ENCODE assay signal across 9 cellular contexts in genomic region chr19:40217027-40217810, GRCh38. TPM values are rescaled to one million over a fixed set of nuclear protein-coding genes. Genes with fewer than 3 reads are reported as not detected.
DNase-seq lines count a peak whose midpoint lies in the region; ATAC-seq, FAIRE-seq and TF ChIP-seq lines count a peak whose summit lies in the region.
"Had no signal": no experiment of that assay in that cellular context is flagged by ENCODE, and none has a peak within 500 bp of the region (broad histone marks: within the 10 kb centered on the region; RNA-seq: fewer than 3 reads in every experiment).

No MANE protein-coding gene starts in this region.

- H3K4me1 ChIP-seq in A673 (ENCODE audit: insufficient read depth, low read length, poor library complexity, severe bottlenecking): no peaks in the 10 kb centered on the region
- no peaks in the 10 kb centered on the region for H3K4me1 ChIP-seq in iPS-18a (ENCODE audit: control insufficient read depth, low read depth, low read length)
- H3K4me1 ChIP-seq in effector memory CD4-positive, alpha-beta T cell (ENCODE audit: control insufficient read depth, insufficient read depth, low read length, poor library complexity, severe bottlenecking): peaks cover 4% of the 10 kb centered on the region

- no peak overlapping the region for H3K4me3 ChIP-seq in A673 (ENCODE audit: low read depth, low read length, poor library complexity, severe bottlenecking)
- peak overlapping the region; percentile 11 for H3K4me3 ChIP-seq in iPS-18a (ENCODE audit: low read length)
- H3K4me3 ChIP-seq in effector memory CD4-positive, alpha-beta T cell (ENCODE audit: insufficient read depth, low read depth, low read length, poor library complexity, severe bottlenecking): no peak overlapping the region

- peaks cover 5% of the 10 kb centered on the region for H3K36me3 Mint-ChIP-seq in HFFc6 (ENCODE audit: low read depth)

- POLR2A ChIA-PET in A673 (lab: Charles Lee; ENCODE audit: low non-redundant PET): no interaction called here

- no peak overlapping the region for H3K4me3 Mint-ChIP-seq in HFFc6

- H3K27ac ChIP-seq in A673 (ENCODE audit: low read depth, low read length, poor library complexity, severe bottlenecking) (no peak overlapping the region), iPS-18a (ENCODE audit: low read length) (no peak overlapping the region)
- no peak overlapping the region for H3K27ac ChIP-seq in effector memory CD4-positive, alpha-beta T cell (ENCODE audit: insufficient read depth, low read length, poor library complexity, severe bottlenecking)

- peaks cover 5% of the 10 kb centered on the region for H3K9me3 Mint-ChIP-seq in HFFc6

- intact Hi-C loops in A673 (cut with micrococcal nuclease; ENCODE audit: unreplicated experiment): loop anchor here (5.0 kb wide), 1 partner anchor 70 kb away; no protein-coding TSS in a partner anchor

- H3K27me3 ChIP-seq in A673 (replicated peaks; ENCODE audit: insufficient read depth, low read depth, low read length, poor library complexity) (peaks cover 31% of the 10 kb centered on the region), iPS-18a (ENCODE audit: control insufficient read depth, insufficient read depth, low read length) (peaks cover 45% of the 10 kb centered on the region)
- H3K27me3 ChIP-seq in effector memory CD4-positive, alpha-beta T cell (replicated peaks; ENCODE audit: control insufficient read depth, insufficient read depth, low read length, poor library complexity, severe bottlenecking): peaks cover 28% of the 10 kb centered on the region

- TF ChIP-seq CTCF in A673 (conservative IDR thresholded peaks at IDR 0.05; ENCODE audit: low read depth, low read length): peak; percentile 81
- peak; percentile 73 for TF ChIP-seq CTCF in HFFc6 (IDR thresholded peaks at IDR 0.05)

- H3K4me1 Mint-ChIP-seq in HFFc6 (ENCODE audit: low read depth): peaks cover 29% of the 10 kb centered on the region

- CTCF ChIA-PET in A673 (lab: Charles Lee): no interaction called here

- no TSS peak for BruUV-seq in A673 (replicated peaks; lab: Mats Ljungman, UMichigan)

- H3K9ac ChIP-seq in iPS-18a (ENCODE audit: low read length): no peak overlapping the region

- no peaks in the 10 kb centered on the region for H3K9me3 ChIP-seq in A673 (ENCODE audit: low read depth, low read length, poor library complexity, severe bottlenecking)
- no peaks in the 10 kb centered on the region for H3K9me3 ChIP-seq in iPS-18a (ENCODE audit: control insufficient read depth, low read depth, low read length)
- no peaks in the 10 kb centered on the region for H3K9me3 ChIP-seq in effector memory CD4-positive, alpha-beta T cell (ENCODE audit: control insufficient read depth, low read length)

- H3K36me3 ChIP-seq in A673 (ENCODE audit: insufficient read depth, low read length, poor library complexity, severe bottlenecking) (no peaks in the 10 kb centered on the region), iPS-18a (ENCODE audit: control insufficient read depth, low read depth, low read length) (no peaks in the 10 kb centered on the region)
- H3K36me3 ChIP-seq in effector memory CD4-positive, alpha-beta T cell (ENCODE audit: control insufficient read depth, insufficient read depth, low read length): no peaks in the 10 kb centered on the region

- no peak overlapping the region for H3K27ac Mint-ChIP-seq in HFFc6

- ATAC-seq in GM21529 (IDR thresholded peaks at IDR 0.05; ENCODE audit: unreplicated experiment): no peak

- H3K27me3 Mint-ChIP-seq in HFFc6 (ENCODE audit: insufficient read depth): peaks cover 13% of the 10 kb centered on the region

- FAIRE-seq in urothelium cell line (lab: Jason Lieb, UNC): no peak

- DNase-seq in A673 (ENCODE audit: low spot score) (peak; percentile 41), HFFc6 (no peak), RPMI8226 (peak; percentile 22), urothelium cell line (ENCODE audit: low spot score) (no peak)
- no peak for DNase-seq in effector memory CD4-positive, alpha-beta T cell
- no peak for DNase-seq in effector CD8-positive, alpha-beta T cell (lab: John Stamatoyannopoulos, UW)

RNA-seq across cellular contexts. Expression of gene TTC9B, which starts 1.0 kb away (rescaled TPM):
- total RNA-seq in A673 (2021): not detected in 2 replicates
- total RNA-seq in HFFc6 (2021; fragmentation: NEBNext Ultra II Directional; extraction: Animal tissue kit (Norgen Biotek cat#: 25700)): not detected
- total RNA-seq: myocyte had no signal

RNA-seq across cellular contexts. Expression of gene CCNP, which starts 9.3 kb away (rescaled TPM):
- total RNA-seq in A673 (2021): 0.45 TPM in 1 of 2 replicates, not detected in the other
- under 1 TPM in 3 of 6 experiments, not detected in 3; 0.22 to 0.33 (median 0.31) TPM for total RNA-seq in HFFc6 (2021; fragmentation: NEBNext Ultra II Directional; extraction: Animal tissue kit (Norgen Biotek cat#: 25700))
- total RNA-seq: myocyte had no signal

RNA-seq across cellular contexts. Expression of gene MAP3K10, which starts 26.0 kb away (rescaled TPM):
- 17.8 and 21.7 TPM in 2 replicates for total RNA-seq in A673 (2021)
- 10 to 100 TPM; 10.7 to 14.9 (median 11.3) TPM for total RNA-seq in HFFc6 (2021; fragmentation: NEBNext Ultra II Directional; extraction: Animal tissue kit (Norgen Biotek cat#: 25700))

Comparison
In these comparisons a context has a peak if more than half of its experiments do, and no peak if none do; other contexts are left out.
1. DNase-seq: peak in A673 (single experiment) and RPMI8226 (single experiment); none in HFFc6 (single experiment), effector memory CD4-positive, alpha-beta T cell (0 of 3), urothelium cell line (single experiment) and effector CD8-positive, alpha-beta T cell (single experiment).